ENCODE assay signal across 9 cellular contexts in the genomic region with DNA sequence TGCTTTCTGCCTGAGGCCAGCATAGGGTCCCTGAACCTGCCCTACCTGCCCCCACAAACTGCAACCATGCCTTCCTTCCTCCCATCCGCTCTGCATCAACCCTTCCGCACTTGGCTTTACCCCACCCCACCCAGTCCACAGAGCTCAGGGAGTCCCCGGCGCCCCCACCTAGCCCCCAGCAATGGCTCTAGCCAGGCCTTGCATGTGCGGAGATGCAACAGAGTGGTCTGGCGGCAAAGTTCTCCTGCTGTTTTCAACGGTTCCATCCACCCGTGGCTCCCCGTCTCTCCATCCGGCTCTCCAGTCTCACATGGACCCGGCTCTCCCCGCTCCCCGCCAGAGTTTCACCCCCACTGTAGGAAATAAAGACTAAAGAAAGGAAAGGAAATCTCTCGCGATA. TPM values are rescaled to one million over a fixed set of nuclear protein-coding genes. Genes with fewer than 3 reads are reported as not detected.
DNase-seq lines count a peak whose midpoint lies in the region; ATAC-seq, FAIRE-seq and TF ChIP-seq lines count a peak whose summit lies in the region.
"Had no signal": no experiment of that assay in that cellular context is flagged by ENCODE, and none has a peak within 500 bp of the region (broad histone marks: within the 10 kb centered on the region; RNA-seq: fewer than 3 reads in every experiment).

No MANE protein-coding gene starts in this region.

- intact Hi-C loops in heart right ventricle (cut with DNase I), result loop anchor here in 7 of 10 donors (5.0 to 10.0 kb wide), 4 partner anchors 252 to 602 kb away; no protein-coding TSS in a partner anchor
- intact Hi-C loops in vagina (cut with DNase I), result no loop called here
- intact Hi-C loops in kidney (cut with DNase I), result no loop called here

- no peaks in the 10 kb centered on the region for H3K36me3 Mint-ChIP-seq in activated T-cell treated with anti-CD3 and anti-CD28 coated beads, Interleukin-2, amount 50 U/mL, for 72 hours (ENCODE audit: insufficient read depth in 2 of 2)
- no peaks in the 10 kb centered on the region for H3K36me3 Mint-ChIP-seq in memory B cell

- H3K36me3 ChIP-seq in heart right ventricle (no peaks in the 10 kb centered on the region), right atrium auricular region (no peaks in the 10 kb centered on the region), vagina (no peaks in the 10 kb centered on the region), kidney (ENCODE audit: control insufficient read depth in 1 of 2, insufficient read depth in 2 of 2, low read length in 2 of 2) (no peaks in the 10 kb centered on the region)

- WGBS in heart right ventricle, 2 donors, result 9 to 10% methylated on average over 15 of the region's 15 CpGs

- H3K27ac Mint-ChIP-seq in activated T-cell treated with anti-CD3 and anti-CD28 coated beads, Interleukin-2, amount 50 U/mL, for 72 hours, result no peak overlapping the region
- H3K27ac Mint-ChIP-seq in memory B cell, result no peak overlapping the region

- peaks cover 31% of the 10 kb centered on the region for H3K27me3 Mint-ChIP-seq in activated T-cell treated with anti-CD3 and anti-CD28 coated beads, Interleukin-2, amount 50 U/mL, for 72 hours (ENCODE audit: low read depth)
- H3K27me3 Mint-ChIP-seq in memory B cell, result peaks cover 27% of the 10 kb centered on the region

- H3K9me3 ChIP-seq in heart right ventricle (no peaks in the 10 kb centered on the region), right atrium auricular region (no peaks in the 10 kb centered on the region), vagina (no peaks in the 10 kb centered on the region), kidney (ENCODE audit: control insufficient read depth in 1 of 2, low read length in 2 of 2) (no peaks in the 10 kb centered on the region)

- H3K4me3 ChIP-seq in heart right ventricle (peak overlapping the region in 6 of 10 donors; percentile 32 to 53 (median 42)), right atrium auricular region (peak overlapping the region in 1 of 2 donors; percentile 47), vagina (peak overlapping the region; percentile 38 to 60), kidney (ENCODE audit: low read length in 2 of 2) (peak overlapping the region in 1 of 2 donors; percentile 63)

- ATAC-seq in heart right ventricle (no peak), memory B cell (ENCODE audit: low read depth) (no peak)
- ATAC-seq in activated T-cell treated with anti-CD3 and anti-CD28 coated beads, Interleukin-2, amount 50 U/mL, for 72 hours (replicated peaks in 1 of 2), result no peak

- FAIRE-seq in urothelium cell line (lab: Jason Lieb, UNC) (no peak), kidney (lab: Jason Lieb, UNC) (no peak)

- H3K27me3 ChIP-seq in heart right ventricle, result peaks cover 0 to 94% (median 81%) of the 10 kb centered on the region in 7 donors
- H3K27me3 ChIP-seq in right atrium auricular region, result no peaks in the 10 kb centered on the region
- H3K27me3 ChIP-seq in vagina, result no peaks in the 10 kb centered on the region

- H3K4me1 Mint-ChIP-seq in activated T-cell treated with anti-CD3 and anti-CD28 coated beads, Interleukin-2, amount 50 U/mL, for 72 hours (ENCODE audit: low read depth), result peaks cover 6% of the 10 kb centered on the region
- H3K4me1 Mint-ChIP-seq in memory B cell, result peaks cover 8% of the 10 kb centered on the region

- no peak overlapping the region for H3K9ac ChIP-seq in kidney (ENCODE audit: low read length in 2 of 2)

- H3K4me1 ChIP-seq in heart right ventricle, result peaks cover 0 to 20% (median 15%) of the 10 kb centered on the region in 9 donors
- H3K4me1 ChIP-seq in right atrium auricular region, result peaks cover 0 to 18% of the 10 kb centered on the region in 2 donors
- H3K4me1 ChIP-seq in vagina, result peaks cover 13% of the 10 kb centered on the region
- H3K4me1 ChIP-seq in kidney (ENCODE audit: control insufficient read depth in 1 of 2, insufficient read depth in 1 of 2, low read depth in 1 of 2, low read length in 2 of 2), result peaks cover 4 to 6% of the 10 kb centered on the region in 2 donors

- no peak for TF ChIP-seq POLR2A in vagina (IDR thresholded peaks at IDR 0.05)

- H3K9me3 Mint-ChIP-seq in activated T-cell treated with anti-CD3 and anti-CD28 coated beads, Interleukin-2, amount 50 U/mL, for 72 hours, result no peaks in the 10 kb centered on the region
- no peaks in the 10 kb centered on the region for H3K9me3 Mint-ChIP-seq in memory B cell

- no peak for DNase-seq in heart right ventricle
- DNase-seq in right atrium auricular region (ENCODE audit: low spot score), result no peak
- no peak for DNase-seq in activated T-cell treated with anti-CD3 and anti-CD28 coated beads, Interleukin-2, amount 50 U/mL, for 72 hours
- no peak for DNase-seq in memory B cell (ENCODE audit: low spot score in 2 of 2)
- DNase-seq in vagina (ENCODE audit: extremely low spot score in 2 of 2), result no peak
- DNase-seq in urothelium cell line (ENCODE audit: low spot score), result no peak
- no peak for DNase-seq in kidney
- no peak for DNase-seq in HK-2 (ENCODE audit: unreplicated experiment)
- DNase-seq: activated CD4-positive, CD25-positive, alpha-beta regulatory T cell treated with anti-CD3 and anti-CD28 coated beads, Interleukin-2, amount 50 U/mL, for 72 hours had no signal

- H3K27ac ChIP-seq in heart right ventricle, result no peak overlapping the region
- H3K27ac ChIP-seq in right atrium auricular region, result no peak overlapping the region
- H3K27ac ChIP-seq in vagina, result no peak overlapping the region
- no peak overlapping the region for H3K27ac ChIP-seq in kidney (ENCODE audit: low read depth in 2 of 2, low read length in 2 of 2)

- no peak for TF ChIP-seq CTCF in heart right ventricle (IDR thresholded peaks at IDR 0.05)
- no peak for TF ChIP-seq CTCF in right atrium auricular region (IDR thresholded peaks at IDR 0.05)
- no peak for TF ChIP-seq CTCF in vagina (IDR thresholded peaks at IDR 0.05)
- TF ChIP-seq CTCF in kidney (IDR thresholded peaks at IDR 0.05; ENCODE audit: borderline replicate concordance, extremely low read depth, insufficient read depth), result no peak

- peak overlapping the region; percentile 88 to 93 for H3K4me3 Mint-ChIP-seq in activated T-cell treated with anti-CD3 and anti-CD28 coated beads, Interleukin-2, amount 50 U/mL, for 72 hours
- peak overlapping the region; percentile 38 for H3K4me3 Mint-ChIP-seq in memory B cell

RNA-seq across cellular contexts. Expression of a gene that starts 0.8 kb away (rescaled TPM):
- total RNA-seq in heart right ventricle (not detected), right atrium auricular region (not detected), vagina (not detected), kidney (not detected)
- polyA plus RNA-seq in heart right ventricle (not detected), kidney (ENCODE audit: insufficient read depth, low read depth, low replicate concordance) (not detected)
- total RNA-seq in activated T-cell treated with anti-CD3 and anti-CD28 coated beads, Interleukin-2, amount 50 U/mL, for 72 hours, result under 1 TPM in 1 of 2 donors, not detected in 1; 0.12 TPM

Comparison
In these comparisons a context has a peak if more than half of its experiments do, and no peak if none do; other contexts are left out.
1. intact Hi-C loops: an anchor here in heart right ventricle (5.0 to 10.0 kb wide); none called in vagina and kidney.